In the genomic region with DNA sequence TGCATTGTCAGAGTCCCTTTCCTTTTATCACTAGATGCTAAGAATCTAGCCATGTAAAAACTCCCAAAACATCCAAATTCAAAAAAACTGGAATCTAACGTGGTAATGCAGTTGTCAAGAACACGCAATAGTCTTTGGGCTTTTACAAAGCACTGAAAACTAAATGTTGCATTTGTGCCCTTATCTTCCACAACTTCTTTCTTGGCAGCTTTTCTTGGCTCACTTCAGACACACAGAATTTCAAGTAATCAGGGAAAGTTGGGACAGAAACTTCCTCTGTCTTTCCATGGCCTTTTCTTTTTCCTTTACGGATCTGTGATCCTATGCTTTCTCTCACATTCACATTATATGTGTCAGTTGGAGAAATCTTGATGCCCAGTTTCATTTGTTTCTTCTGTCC, we compare ENCODE assay signal across 14 cellular contexts.
A peak's percentile ranks its signal among the peaks of the same experiment; 100 is the strongest.
DNase-seq lines count a peak whose midpoint lies in the region; ATAC-seq and TF ChIP-seq lines count a peak whose summit lies in the region.
"Had no signal": no experiment of that assay in that cellular context is flagged by ENCODE, and none has a peak within 500 bp of the region (broad histone marks: within the 10 kb centered on the region; RNA-seq: fewer than 3 reads in every experiment).

No MANE protein-coding gene starts in this region.

- H3K9me3 ChIP-seq in GM23248 (ENCODE audit: low read depth), result no peaks in the 10 kb centered on the region
- no peaks in the 10 kb centered on the region for H3K9me3 ChIP-seq in esophagus (ENCODE audit: control insufficient read depth in 2 of 2, insufficient read depth in 1 of 2, low read depth in 1 of 2, low read length in 1 of 2)
- H3K9me3 ChIP-seq in lower lobe of right lung, result no peaks in the 10 kb centered on the region
- no peaks in the 10 kb centered on the region for H3K9me3 ChIP-seq in spleen

- H4K20me1 ChIP-seq in GM23248 (ENCODE audit: insufficient read depth), result no peaks in the 10 kb centered on the region

- DNase-seq in GM23248, result peak; percentile 50
- DNase-seq in lower lobe of right lung, result no peak
- DNase-seq in spleen, result no peak
- DNase-seq in ACHN, result no peak
- DNase-seq in germinal center (ENCODE audit: low spot score), result no peak
- no peak for DNase-seq in SIG-M5 (lab: John Stamatoyannopoulos, UW)
- DNase-seq: activated CD8-positive, alpha-beta T cell treated with anti-CD3 and anti-CD28 coated beads for 36 hours; dermis blood vessel endothelial cell; DMS79; NCI-H1105 treated with DMSO at 0.1 percent for 48 hours; NCI-H510A treated with DMSO at 0.1 percent for 48 hours; T-helper 2 cell had no signal

- peak overlapping the region; percentile 72 for H3K9ac ChIP-seq in GM23248

- no peak overlapping the region; the same call in 1 of the 2 replicates for H2AFZ ChIP-seq in GM23248

- H3F3A ChIP-seq in GM23248 (ENCODE audit: insufficient read depth), result peaks cover 42% of the 10 kb centered on the region

- H3K4me1 ChIP-seq in GM23248 (ENCODE audit: insufficient read depth) (peaks cover 31% of the 10 kb centered on the region), esophagus (ENCODE audit: control insufficient read depth in 2 of 2, insufficient read depth in 2 of 2, low read length in 1 of 2) (peaks cover under 1 to 3% of the 10 kb centered on the region in 2 donors), lower lobe of right lung (peaks cover 49% of the 10 kb centered on the region), spleen (peaks cover 0 to 20% (median 11%) of the 10 kb centered on the region in 6 donors)

- no peaks in the 10 kb centered on the region for H3K27me3 ChIP-seq in GM23248 (replicated peaks; ENCODE audit: insufficient read depth)
- H3K27me3 ChIP-seq in esophagus (ENCODE audit: control insufficient read depth in 1 of 2, insufficient read depth in 2 of 2, low read length in 2 of 2), result no peaks in the 10 kb centered on the region
- H3K27me3 ChIP-seq in lower lobe of right lung (ENCODE audit: low read depth), result no peaks in the 10 kb centered on the region
- H3K27me3 ChIP-seq in spleen (replicated peaks in 1 of 7), result no peaks in the 10 kb centered on the region

- TF ChIP-seq POLR2A in spleen (IDR thresholded peaks at IDR 0.05), result no peak

- no peaks in the 10 kb centered on the region for H3K36me3 ChIP-seq in GM23248 (ENCODE audit: low read depth)
- H3K36me3 ChIP-seq in esophagus (ENCODE audit: control insufficient read depth in 2 of 2, insufficient read depth in 2 of 2, low read length in 1 of 2), result no peaks in the 10 kb centered on the region
- H3K36me3 ChIP-seq in lower lobe of right lung, result no peaks in the 10 kb centered on the region
- H3K36me3 ChIP-seq in spleen, result no peaks in the 10 kb centered on the region

- in situ Hi-C loops in GM23248 (cut with MboI) (no loop called here), ACHN (cut with HindIII; ENCODE audit: low pct_ligation_motif_present, low pct_unique_long_range_greater_than_20kb, low sequenced_read_pairs) (no loop called here)

- intact Hi-C loops in lower lobe of right lung (cut with DNase I), result no loop called here
- intact Hi-C loops in spleen (cut with DNase I; ENCODE audit: low total_unique reads), result no loop called here

- H3K4me3 ChIP-seq in GM23248 (no peak overlapping the region), esophagus (ENCODE audit: low read depth in 1 of 2, low read length in 2 of 2) (no peak overlapping the region), lower lobe of right lung (no peak overlapping the region), spleen (no peak overlapping the region)

- H3K79me2 ChIP-seq in GM23248 (ENCODE audit: insufficient read depth), result no peaks in the 10 kb centered on the region

- peak overlapping the region; percentile 83 for H3K27ac ChIP-seq in GM23248
- H3K27ac ChIP-seq in esophagus (ENCODE audit: low read depth in 2 of 2, low read length in 1 of 2), result peak overlapping the region; percentile 66 to 89
- H3K27ac ChIP-seq in lower lobe of right lung, result peak overlapping the region; percentile 84
- H3K27ac ChIP-seq in spleen, result peak overlapping the region in 7 of 8 donors; percentile 6 to 80 (median 63)

- WGBS in GM23248 (ENCODE audit: low coverage in 1 of 2, low lambda C conversion rate in 2 of 2, missing lambda C conversion rate in 2 of 2), 2 experiments, result 15 to 20% methylated on average over 3 of the region's 3 CpGs
- WGBS in esophagus, 2 donors, result 47 to 59% methylated on average over 3 of the region's 3 CpGs
- 64 to 70% (median 68%) methylated on average over 3 of the region's 3 CpGs for WGBS in spleen, 5 donors

- no peaks in the 10 kb centered on the region for H3K9me2 ChIP-seq in GM23248 (ENCODE audit: insufficient read depth)

- no peak for TF ChIP-seq CTCF in lower lobe of right lung (IDR thresholded peaks at IDR 0.05)
- TF ChIP-seq CTCF in spleen (IDR thresholded peaks at IDR 0.05 in 8 of 11, conservative IDR thresholded peaks at IDR 0.05 in 3 of 11), result no peak

- ATAC-seq in lower lobe of right lung (no peak), HG02852 (IDR thresholded peaks at IDR 0.05; ENCODE audit: unreplicated experiment) (no peak)
- ATAC-seq: activated CD8-positive, alpha-beta T cell treated with anti-CD3 and anti-CD28 coated beads for 36 hours had no signal

- peak overlapping the region; percentile 41 for H3K4me2 ChIP-seq in GM23248 (ENCODE audit: unreplicated experiment)
